In genomic region chr9:92642041-92642451, GRCh38 we compare ENCODE assay signal across 21 cellular contexts.
"Had no signal": no experiment of that assay in that cellular context is flagged by ENCODE, and none has a peak within 500 bp of the region (broad histone marks: within the 10 kb centered on the region; RNA-seq: fewer than 3 reads in every experiment).

No MANE protein-coding gene starts in this region.

- H3K27ac Mint-ChIP-seq: activated CD8-positive, alpha-beta T cell treated with anti-CD3 and anti-CD28 coated beads, Interleukin-2, amount 10 ng/mL, durations not matched to agents 7 days and 5 days; activated naive CD8-positive, alpha-beta T cell treated with anti-CD3 and anti-CD28 coated beads for 36 hours; naive thymus-derived CD4-positive, alpha-beta T cell; stimulated activated naive CD8-positive, alpha-beta T cell treated with anti-CD3 and anti-CD28 coated beads, Interleukin-15, Interleukin-2, amounts not matched to agents 100 ng/mL and 50 ng/mL, for 24 hours; T-cell had no signal

- H3K9me3 Mint-ChIP-seq: stimulated activated naive CD8-positive, alpha-beta T cell treated with anti-CD3 and anti-CD28 coated beads, Interleukin-15, Interleukin-2, amounts not matched to agents 100 ng/mL and 50 ng/mL, for 24 hours had no signal

- H3K9ac ChIP-seq: SK-N-SH had no signal

- ATAC-seq: activated CD8-positive, alpha-beta T cell treated with anti-CD3 and anti-CD28 coated beads, Interleukin-2, amount 10 ng/mL, durations not matched to agents 7 days and 5 days; left lung; naive thymus-derived CD4-positive, alpha-beta T cell; T-cell had no signal

- H3K27me3 Mint-ChIP-seq: activated naive CD8-positive, alpha-beta T cell treated with anti-CD3 and anti-CD28 coated beads for 36 hours; naive thymus-derived CD4-positive, alpha-beta T cell; stimulated activated naive CD8-positive, alpha-beta T cell treated with anti-CD3 and anti-CD28 coated beads, Interleukin-15, Interleukin-2, amounts not matched to agents 100 ng/mL and 50 ng/mL, for 24 hours; T-cell had no signal

- DNase-seq: activated CD4-positive, alpha-beta T cell treated with anti-CD3 and anti-CD28 coated beads for 48 hours; activated CD4-positive, CD25-positive, alpha-beta regulatory T cell; activated CD8-positive, alpha-beta memory T cell treated with anti-CD3 and anti-CD28 coated beads, Interleukin-2, amount 50 U/mL, for 4 hours; activated CD8-positive, alpha-beta T cell treated with anti-CD3 and anti-CD28 coated beads, Interleukin-2, amount 10 ng/mL, durations not matched to agents 7 days and 5 days; activated gamma-delta T cell treated with Interleukin-2 at 50 U/mL for 16 hours; activated naive CD8-positive, alpha-beta T cell treated with anti-CD3 and anti-CD28 coated beads for 36 hours; amygdala; foreskin melanocyte; SHP77 treated with DMSO at 0.1 percent for 48 hours; SK-N-SH; stimulated activated CD4-positive, alpha-beta T cell treated with anti-CD3 and anti-CD28 coated beads, Interleukin-12 subunit alpha, Interleukin-12 subunit beta, amount 100 ng/mL, for 4 hours; stimulated activated CD4-positive, alpha-beta T cell treated with anti-CD3 and anti-CD28 coated beads, Interleukin-2, amount 100 ng/mL, for 24 hours; T-cell; upper lobe of left lung had no signal

- H3K4me1 Mint-ChIP-seq: T-cell had no signal

- H3K4me3 ChIP-seq: cardiac muscle cell, dorsolateral prefrontal cortex, left lung, upper lobe of left lung had no signal

- H3K4me1 ChIP-seq: left lung, upper lobe of left lung had no signal

- H3K9me3 ChIP-seq: neutrophil, SK-N-SH, upper lobe of left lung had no signal

- H3K27ac ChIP-seq: cardiac muscle cell, dorsolateral prefrontal cortex, epithelial cell of prostate, left lung, neutrophil, upper lobe of left lung had no signal

- H3K4me3 Mint-ChIP-seq: activated CD8-positive, alpha-beta T cell treated with anti-CD3 and anti-CD28 coated beads, Interleukin-2, amount 10 ng/mL, durations not matched to agents 7 days and 5 days; activated naive CD8-positive, alpha-beta T cell treated with anti-CD3 and anti-CD28 coated beads for 36 hours; naive thymus-derived CD4-positive, alpha-beta T cell; stimulated activated naive CD8-positive, alpha-beta T cell treated with anti-CD3 and anti-CD28 coated beads, Interleukin-15, Interleukin-2, amounts not matched to agents 100 ng/mL and 50 ng/mL, for 24 hours; T-cell had no signal

- H3K4me2 ChIP-seq: SK-N-SH had no signal

- H3K27me3 ChIP-seq: cardiac muscle cell, dorsolateral prefrontal cortex, left lung, neutrophil, upper lobe of left lung had no signal
